6 cellular contexts compared by ENCODE assay signal in genomic region chr13:91553584-91553983, GRCh38.
"Had no signal": no experiment of that assay in that cellular context is flagged by ENCODE, and none has a peak within 500 bp of the region (broad histone marks: within the 10 kb centered on the region; RNA-seq: fewer than 3 reads in every experiment).

No MANE protein-coding gene starts in this region.

- H3K27ac ChIP-seq: HL-60, KMS-11 had no signal

- ATAC-seq: HepG2 had no signal

- H3K4me2 ChIP-seq: KMS-11 had no signal

- H3K9ac ChIP-seq: KMS-11 had no signal

- DNase-seq: IMR-90, KBM-7, KG1 had no signal

- FAIRE-seq: HepG2 had no signal
